8 cellular contexts compared by ENCODE assay signal in genomic region chr22:37930270-37930951, GRCh38. TPM values are rescaled to one million over a fixed set of nuclear protein-coding genes. Genes with fewer than 3 reads are reported as not detected.
DNase-seq lines count a peak whose midpoint lies in the region; ATAC-seq, FAIRE-seq and TF ChIP-seq lines count a peak whose summit lies in the region.

No MANE protein-coding gene starts in this region.

- peaks cover 34% of the 10 kb centered on the region for H3K4me1 ChIP-seq in adipocyte (ENCODE audit: control insufficient read depth, insufficient read depth, low read length)

- CTCF ChIA-PET in AG04449 (lab: Yijun Ruan, JAX), result interaction anchor here (1.0 to 7.7 kb wide), 9 partner anchors 9 to 115 kb away, joined by 3 to 159 read pairs (median 10); partner anchors contain the start of gene MICALL1

- no peak for ATAC-seq in GM21717 (IDR thresholded peaks at IDR 0.05; ENCODE audit: unreplicated experiment)
- no peak for ATAC-seq in GM21619 (IDR thresholded peaks at IDR 0.05; ENCODE audit: unreplicated experiment)

- H3K27me3 ChIP-seq in adipocyte (replicated peaks; ENCODE audit: control insufficient read depth, insufficient read depth, low read length) (no peaks in the 10 kb centered on the region), MG63 (no peaks in the 10 kb centered on the region)

- TF ChIP-seq POLR2A in GM12891 (IDR thresholded peaks at IDR 0.05; ENCODE audit: low read depth, low read length), result no peak

- H3K9ac ChIP-seq in adipocyte (ENCODE audit: low read length), result peak overlapping the region; percentile 27

- peak; percentile 62 for TF ChIP-seq CTCF in AG04449 (IDR thresholded peaks at IDR 0.05; ENCODE audit: insufficient read depth, low read length, missing control alignments)

- DNase-seq in AG04449 (ENCODE audit: low read depth, low spot score) (no peak), GM12891 (ENCODE audit: insufficient read length, low spot score) (peak; percentile 52), adipocyte (ENCODE audit: low read depth) (peak; percentile 41), kidney tubule cell (ENCODE audit: low spot score) (peak; percentile 27), SW480 (ENCODE audit: low spot score) (no peak), MG63 (no peak)

- H3K36me3 ChIP-seq in adipocyte (ENCODE audit: control insufficient read depth, insufficient read depth, low read length, severe bottlenecking) (peaks cover 62% of the 10 kb centered on the region), MG63 (peaks cover 40% of the 10 kb centered on the region)

- no peaks in the 10 kb centered on the region for H3K9me3 ChIP-seq in adipocyte (ENCODE audit: control insufficient read depth, low read length)
- no peaks in the 10 kb centered on the region for H3K9me3 ChIP-seq in MG63

- POLR2A ChIA-PET in AG04449 (lab: Yijun Ruan, JAX), result no interaction called here

- H3K4me3 ChIP-seq in AG04449 (ENCODE audit: low read depth, low read length) (no peak overlapping the region), adipocyte (ENCODE audit: low read length) (no peak overlapping the region), MG63 (no peak overlapping the region)

- FAIRE-seq in GM12891 (lab: Jason Lieb, UNC), result peak; percentile 69

TF ChIP-seq in GM12891, 5 proteins besides CTCF, POLR2A, EP300 and RAD21:
- TF ChIP-seq SPI1 (IDR thresholded peaks at IDR 0.05; ENCODE audit: low read depth, low read length), result no peak
- TF ChIP-seq PAX5 (IDR thresholded peaks at IDR 0.05; ENCODE audit: insufficient read depth, low read length, severe bottlenecking), result no peak
- no peak for TF ChIP-seq TAF1 (IDR thresholded peaks at IDR 0.05; ENCODE audit: low read depth, low read length)
- no peak for TF ChIP-seq POU2F2 (IDR thresholded peaks at IDR 0.05; ENCODE audit: low read depth, low read length)
- TF ChIP-seq POLR2AphosphoS5 (IDR thresholded peaks at IDR 0.05; ENCODE audit: low read depth, low read length), result no peak

RNA-seq across cellular contexts. Expression of gene C22orf23, which starts 23.0 kb away (rescaled TPM):
- polyA plus RNA-seq in GM12891 (2012; ENCODE audit: low read depth, missing spikeins), result 0.14 TPM
- total RNA-seq in MG63 (2014; rRNA removed; shearing (Covaris generic); ENCODE audit: low replicate concordance), result 0.36 and 2.3 TPM in 2 replicates

RNA-seq across cellular contexts. Expression of gene POLR2F, which starts 23.1 kb away (rescaled TPM):
- 84.4 TPM for polyA plus RNA-seq in GM12891 (2012; ENCODE audit: low read depth, missing spikeins)
- 64.9 and 167 TPM in 2 replicates for total RNA-seq in MG63 (2014; rRNA removed; shearing (Covaris generic); ENCODE audit: low replicate concordance)

RNA-seq across cellular contexts. Expression of gene MICALL1, which starts 24.3 kb away (rescaled TPM):
- polyA plus RNA-seq in GM12891 (2012; ENCODE audit: low read depth, missing spikeins), result 6.9 TPM
- total RNA-seq in MG63 (2014; rRNA removed; shearing (Covaris generic); ENCODE audit: low replicate concordance), result 13.8 and 25.3 TPM in 2 replicates

RNA-seq across cellular contexts. Expression of gene SOX10, which starts 53.9 kb away (rescaled TPM):
- polyA plus RNA-seq in GM12891 (2012; ENCODE audit: low read depth, missing spikeins), result not detected
- not detected in 2 replicates for total RNA-seq in MG63 (2014; rRNA removed; shearing (Covaris generic); ENCODE audit: low replicate concordance)

Comparison
In these comparisons a context has a peak if more than half of its experiments do, and no peak if none do; other contexts are left out.
1. DNase-seq: peak in GM12891 (single experiment), adipocyte (single experiment) and kidney tubule cell (single experiment); none in AG04449 (single experiment), SW480 (single experiment) and MG63 (single experiment).